ENCODE assay signal across 10 cellular contexts in the genomic region with DNA sequence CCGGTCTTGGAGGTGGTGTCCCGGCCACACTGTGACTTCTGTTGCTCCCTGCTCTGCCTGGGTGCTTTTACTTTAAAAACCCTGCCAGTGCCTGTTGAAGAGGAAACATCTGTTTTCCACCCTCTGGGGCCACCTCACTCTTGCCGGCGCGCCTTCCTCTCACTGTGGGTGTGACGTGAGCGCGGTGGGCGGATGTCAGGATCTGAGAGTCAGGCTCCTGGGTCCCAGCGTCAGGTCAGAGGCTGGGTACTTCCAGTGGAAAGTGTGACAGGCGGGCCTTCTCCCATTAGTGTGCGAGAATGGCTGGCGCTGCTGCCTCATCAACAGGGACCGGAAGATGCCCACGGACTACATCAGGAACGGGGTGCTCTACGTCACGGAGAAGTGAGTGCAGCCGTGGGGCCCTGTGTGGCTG. TPM values are rescaled to one million over a fixed set of nuclear protein-coding genes. Genes with fewer than 3 reads are reported as not detected.
DNase-seq lines count a peak whose midpoint lies in the region; ATAC-seq, FAIRE-seq and TF ChIP-seq lines count a peak whose summit lies in the region.
"Had no signal": no experiment of that assay in that cellular context is flagged by ENCODE, and none has a peak within 500 bp of the region (broad histone marks: within the 10 kb centered on the region; RNA-seq: fewer than 3 reads in every experiment).

No MANE protein-coding gene starts in this region.

- H3K36me3 ChIP-seq in lung (ENCODE audit: control insufficient read depth in 2 of 2, insufficient read depth in 2 of 2, low read length in 2 of 2) = peaks cover 0 to 43% of the 10 kb centered on the region in 2 donors

- peak; percentile 92 for DNase-seq in Jurkat, Clone E6-1 (ENCODE audit: low read depth, low spot score)
- peak; percentile 69 for DNase-seq in activated T-helper 1 cell treated with Interleukin-2 at 50 U/mL for 16 hours (ENCODE audit: low read depth)
- DNase-seq in lung (ENCODE audit: low spot score) = peak; percentile 47
- DNase-seq in stimulated activated CD8-positive, alpha-beta memory T cell treated with anti-CD3 and anti-CD28 coated beads, Interleukin-7, amount 100 ng/mL, for 24 hours (ENCODE audit: low read depth) = peak; percentile 82
- DNase-seq in hepatic stellate cell (ENCODE audit: low spot score) = no peak
- no peak for DNase-seq in left lobe of liver (ENCODE audit: low spot score)
- no peak for DNase-seq in HCEC 1CT
- DNase-seq in urothelium cell line (ENCODE audit: low spot score) = no peak
- DNase-seq: RPMI8226 had no signal

- no peaks in the 10 kb centered on the region for H3K27me3 ChIP-seq in lung (ENCODE audit: control insufficient read depth, insufficient read depth)

- no peak for FAIRE-seq in urothelium cell line (lab: Jason Lieb, UNC)
- FAIRE-seq: frontal cortex had no signal

- no peaks in the 10 kb centered on the region for H3K9me3 ChIP-seq in lung (ENCODE audit: control insufficient read depth in 2 of 2, insufficient read depth in 1 of 2, low read length in 1 of 2)

- TF ChIP-seq CTCF in lung (IDR thresholded peaks at IDR 0.05; ENCODE audit: control extremely low read depth, extremely low read depth) = no peak

- WGBS in lung, 2 donors = 33 to 65% methylated on average over 19 of the region's 19 CpGs

- peak overlapping the region; percentile 66 for H3K4me3 ChIP-seq in Jurkat, Clone E6-1 (ENCODE audit: low read length)
- H3K4me3 ChIP-seq in lung = no peak overlapping the region

- no peaks in the 10 kb centered on the region for H3K4me1 ChIP-seq in lung (ENCODE audit: control insufficient read depth in 2 of 2, insufficient read depth in 2 of 2, low read length in 2 of 2)

- ATAC-seq in lung (ENCODE audit: insufficient read depth, low FRiP score) (no peak), left lobe of liver (no peak)

- no peak overlapping the region for H3K27ac ChIP-seq in lung (ENCODE audit: low read depth in 1 of 2, low read length in 1 of 2)

RNA-seq across cellular contexts. Expression of a gene that starts 54.2 kb away (rescaled TPM):
- polyA plus RNA-seq in Jurkat, Clone E6-1 (2012; ENCODE audit: insufficient read depth, insufficient read length) = 47.0 TPM
- total RNA-seq in lung = 10 to 100 TPM; 18.0 to 67.7 TPM
- polyA plus RNA-seq in lung = 10 to 100 TPM; 16.3 to 24.4 TPM
- 42.5 TPM for total RNA-seq in left lobe of liver

Comparison
In these comparisons a context has a peak if more than half of its experiments do, and no peak if none do; other contexts are left out.
1. DNase-seq: peak in Jurkat, Clone E6-1 (single experiment), activated T-helper 1 cell treated with Interleukin-2 at 50 U/mL for 16 hours (single experiment), lung (single experiment) and stimulated activated CD8-positive, alpha-beta memory T cell treated with anti-CD3 and anti-CD28 coated beads, Interleukin-7, amount 100 ng/mL, for 24 hours (single experiment); none in hepatic stellate cell (single experiment), left lobe of liver (single experiment), HCEC 1CT (single experiment) and urothelium cell line (single experiment).